14 cellular contexts compared by ENCODE assay signal in the genomic region with DNA sequence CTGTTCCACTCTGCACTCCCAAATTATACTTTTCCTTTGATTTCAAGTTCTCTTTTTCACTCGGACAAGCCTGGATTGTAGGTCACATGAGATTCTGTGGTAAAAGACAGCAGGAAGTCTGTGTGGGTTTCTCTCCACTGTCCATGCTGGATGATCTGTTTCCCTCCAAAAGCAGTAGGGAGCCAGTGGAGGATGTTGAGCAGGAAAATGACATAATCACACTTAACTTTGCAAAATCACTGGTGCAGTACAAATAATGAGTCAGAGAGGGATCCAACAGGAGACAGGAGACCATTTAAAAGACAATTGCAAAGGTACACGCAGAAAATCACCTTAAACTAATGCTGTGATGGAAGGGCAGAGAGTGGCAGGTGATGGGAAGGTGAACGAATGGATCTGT.
DNase-seq lines count a peak whose midpoint lies in the region; ATAC-seq and TF ChIP-seq lines count a peak whose summit lies in the region.
"Had no signal": no experiment of that assay in that cellular context is flagged by ENCODE, and none has a peak within 500 bp of the region (broad histone marks: within the 10 kb centered on the region; RNA-seq: fewer than 3 reads in every experiment).

No MANE protein-coding gene starts in this region.

- no peak overlapping the region; a peak in 1 of 20 replicates for H3K4me3 ChIP-seq in BLaER1 treated with 17β-estradiol and CSF1 and Interleukin-3, amounts not matched to agents 10 nM and 100 nM
- no peak overlapping the region for H3K4me3 ChIP-seq in IMR-90 (ENCODE audit: insufficient read depth, low read depth, low read length)
- no peak overlapping the region for H3K4me3 ChIP-seq in left lung
- H3K4me3 ChIP-seq: gastrocnemius medialis, suprapubic skin had no signal

- in situ Hi-C loops in IMR-90 (cut with MboI; ENCODE audit: low sequenced_read_pairs), result no loop called here

- peaks cover 0 to 5% (median 0%) of the 10 kb centered on the region in 11 experiments; a peak in 2 of 22 replicates for H3K36me3 ChIP-seq in BLaER1 treated with 17β-estradiol and CSF1 and Interleukin-3, amounts not matched to agents 10 nM and 100 nM
- H3K36me3 ChIP-seq in IMR-90 (ENCODE audit: control insufficient read depth, insufficient read depth, low read length) (no peaks in the 10 kb centered on the region; the same call in 1 of the 2 replicates), left lung (no peaks in the 10 kb centered on the region)
- H3K36me3 ChIP-seq: gastrocnemius medialis, suprapubic skin, WERI-Rb-1 had no signal

- peaks cover 4% of the 10 kb centered on the region for H3K36me3 Mint-ChIP-seq in T-helper 17 cell (ENCODE audit: low read depth)
- H3K36me3 Mint-ChIP-seq: activated naive CD4-positive, alpha-beta T cell treated with anti-CD3 and anti-CD28 coated beads, Interleukin-2, amount 10 ng/mL, durations not matched to agents 7 days and 5 days had no signal

- no CpG with 5 or more reads among the region's 3 CpGs for WGBS in IMR-90 (ENCODE audit: extremely low coverage in 2 of 2, insufficient read length in 1 of 2), 2 experiments

- TF ChIP-seq CTCF in IMR-90 (conservative IDR thresholded peaks at IDR 0.05; ENCODE audit: low read depth, low read length) (no peak), left lung (IDR thresholded peaks at IDR 0.05) (no peak)

- BruUV-seq in IMR-90 (replicated peaks; lab: Mats Ljungman, UMichigan), result no TSS peak

- peaks cover 13% of the 10 kb centered on the region for H3K4me1 Mint-ChIP-seq in T-helper 17 cell

- H2AK5ac ChIP-seq in IMR-90 (ENCODE audit: low read depth, low read length), result peak overlapping the region; percentile 38; the same call in 1 of the 2 replicates

- CTCF ChIA-PET in IMR-90 (lab: Yijun Ruan, JAX), result no interaction called here

- peaks cover 0 to 5% of the 10 kb centered on the region in 2 experiments; a peak in 1 of 4 replicates for H3K79me1 ChIP-seq in IMR-90 (ENCODE audit: low read depth in 1 of 2, low read length in 2 of 2)

- peak overlapping the region; percentile 64 for H3K4ac ChIP-seq in IMR-90 (ENCODE audit: low read depth, low read length)

- H3K18ac ChIP-seq in IMR-90 (ENCODE audit: low read depth, low read length), result peak overlapping the region; percentile 40; the same call in 1 of the 2 replicates

- peak overlapping the region; percentile 19 for H3K4me3 Mint-ChIP-seq in T-helper 17 cell
- H3K4me3 Mint-ChIP-seq: activated naive CD4-positive, alpha-beta T cell treated with anti-CD3 and anti-CD28 coated beads, Interleukin-2, amount 10 ng/mL, durations not matched to agents 7 days and 5 days had no signal

- no peak overlapping the region for H3K27ac Mint-ChIP-seq in T-helper 17 cell

- H3K9me1 ChIP-seq in IMR-90 (ENCODE audit: insufficient read depth, low read length), result peaks cover 9% of the 10 kb centered on the region

- H2BK20ac ChIP-seq in IMR-90 (ENCODE audit: low read depth, low read length), result no peak overlapping the region; the same call in 1 of the 2 replicates

- TF ChIP-seq RAD21 in IMR-90 (IDR thresholded peaks at IDR 0.05; ENCODE audit: low read length), result no peak

- peak overlapping the region; percentile 67; the same call in 1 of the 2 replicates for H3K14ac ChIP-seq in IMR-90 (replicated peaks; ENCODE audit: low read depth, low read length)

- H4K20me1 ChIP-seq in BLaER1 treated with 17β-estradiol and CSF1 and Interleukin-3, amounts not matched to agents 10 nM and 100 nM, result no peaks in the 10 kb centered on the region
- no peaks in the 10 kb centered on the region for H4K20me1 ChIP-seq in IMR-90 (ENCODE audit: insufficient read depth, low read length)

- no peak overlapping the region for H2AFZ ChIP-seq in IMR-90 (replicated peaks; ENCODE audit: low read length, poor library complexity)

- H3K4me2 ChIP-seq in BLaER1 treated with 17β-estradiol and CSF1 and Interleukin-3, amounts not matched to agents 10 nM and 100 nM, result peak overlapping the region; percentile 25 to 83 (median 69); a peak in 21 of 22 replicates
- peak overlapping the region; percentile 10; the same call in 1 of the 2 replicates for H3K4me2 ChIP-seq in IMR-90 (ENCODE audit: low read depth, low read length)

- H4K91ac ChIP-seq in IMR-90 (ENCODE audit: insufficient read depth, low read depth, low read length), result peak overlapping the region; percentile 25; the same call in 1 of the 2 replicates

- peak overlapping the region in 5 of 11 experiments; percentile 8 to 46 (median 31); a peak in 4 of 22 replicates for H3K27ac ChIP-seq in BLaER1 treated with 17β-estradiol and CSF1 and Interleukin-3, amounts not matched to agents 10 nM and 100 nM
- H3K27ac ChIP-seq in IMR-90 (ENCODE audit: insufficient read depth, low read length), result no peak overlapping the region
- no peak overlapping the region for H3K27ac ChIP-seq in left lung
- H3K27ac ChIP-seq: gastrocnemius medialis, suprapubic skin, WERI-Rb-1 had no signal

- peak overlapping the region; percentile 92; the same call in 1 of the 3 replicates for H2BK15ac ChIP-seq in IMR-90 (ENCODE audit: low read depth, low read length)

- peak overlapping the region; percentile 71 for H2BK120ac ChIP-seq in IMR-90 (ENCODE audit: low read depth, low read length)

- no peaks in the 10 kb centered on the region for H3K27me3 Mint-ChIP-seq in T-helper 17 cell
- H3K27me3 Mint-ChIP-seq: activated naive CD4-positive, alpha-beta T cell treated with anti-CD3 and anti-CD28 coated beads, Interleukin-2, amount 10 ng/mL, durations not matched to agents 7 days and 5 days; CD8-positive, alpha-beta memory T cell had no signal

- TF ChIP-seq POLR2A in IMR-90 (IDR thresholded peaks at IDR 0.05; ENCODE audit: low read depth, low read length), result no peak

- H3K23ac ChIP-seq in IMR-90 (ENCODE audit: low read depth, low read length), result 0 out of 2 replicates have a peak overlapping the region, but pooled peaks have one; percentile 8

- H4K5ac ChIP-seq in IMR-90 (ENCODE audit: low read depth, low read length), result peak overlapping the region; percentile 5; the same call in 1 of the 2 replicates

- H3K9ac ChIP-seq in BLaER1 treated with 17β-estradiol and CSF1 and Interleukin-3, amounts not matched to agents 10 nM and 100 nM, result no peak overlapping the region
- no peak overlapping the region for H3K9ac ChIP-seq in IMR-90 (ENCODE audit: low read depth, low read length)

- H3K9me3 ChIP-seq in BLaER1 treated with 17β-estradiol and CSF1 and Interleukin-3, amounts not matched to agents 10 nM and 100 nM (replicated peaks in 1 of 11), result no peaks in the 10 kb centered on the region
- H3K9me3 ChIP-seq in IMR-90 (ENCODE audit: control insufficient read depth, insufficient read depth, low read length) (no peaks in the 10 kb centered on the region), T-helper 17 cell (ENCODE audit: control insufficient read depth, low read length, poor library complexity, severe bottlenecking) (no peaks in the 10 kb centered on the region), left lung (no peaks in the 10 kb centered on the region)
- H3K9me3 ChIP-seq: gastrocnemius medialis, suprapubic skin had no signal

- no peak overlapping the region for H2AK9ac ChIP-seq in IMR-90 (replicated peaks; ENCODE audit: low read depth, low read length, poor library complexity)

- intact Hi-C loops in IMR-90 (cut with micrococcal nuclease) (loop anchor here (5.0 kb wide), 1 partner anchor 308 kb away; a partner anchor contains a TSS), left lung (cut with DNase I) (no loop called here)

- peak overlapping the region; percentile 83 for H2BK5ac ChIP-seq in IMR-90 (ENCODE audit: low read depth, low read length, poor library complexity, severe bottlenecking)

- H3K4me1 ChIP-seq in BLaER1 treated with 17β-estradiol and CSF1 and Interleukin-3, amounts not matched to agents 10 nM and 100 nM, result peaks cover 19 to 54% (median 33%) of the 10 kb centered on the region in 10 experiments
- H3K4me1 ChIP-seq in IMR-90 (ENCODE audit: control insufficient read depth, insufficient read depth, low read length), result peaks cover 7% of the 10 kb centered on the region
- H3K4me1 ChIP-seq in left lung, result peaks cover 0 to 5% of the 10 kb centered on the region in 2 donors
- H3K4me1 ChIP-seq: gastrocnemius medialis, suprapubic skin had no signal

- ATAC-seq in IMR-90 (ENCODE audit: low read depth) (0 out of 2 replicates have a peak, but pooled peaks have one; percentile 15), T-helper 17 cell (no peak), left lung (peak; percentile 47), HG02642 (IDR thresholded peaks at IDR 0.05; ENCODE audit: poor library complexity, unreplicated experiment) (no peak), HG03442 (IDR thresholded peaks at IDR 0.05; ENCODE audit: unreplicated experiment) (no peak)
- ATAC-seq: gastrocnemius medialis had no signal

- dilution Hi-C loops in IMR-90 (cut with HindIII; ENCODE audit: low sequenced_read_pairs, unreplicated experiment), result no loop called here

- POLR2A ChIA-PET in IMR-90 (lab: Charles Lee; ENCODE audit: unreplicated experiment), result no interaction called here

- 0 out of 4 replicates have a peak overlapping the region, but pooled peaks of 1 of the 2 experiments have one; percentile 1 for H4K8ac ChIP-seq in IMR-90 (ENCODE audit: low read depth in 2 of 2, low read length in 2 of 2)

- no peaks in the 10 kb centered on the region for H3K27me3 ChIP-seq in BLaER1 treated with 17β-estradiol and CSF1 and Interleukin-3, amounts not matched to agents 10 nM and 100 nM
- H3K27me3 ChIP-seq in IMR-90 (ENCODE audit: control insufficient read depth, insufficient read depth, low read length) (no peaks in the 10 kb centered on the region), left lung (no peaks in the 10 kb centered on the region)
- H3K27me3 ChIP-seq: gastrocnemius medialis, suprapubic skin had no signal

- peak; percentile 68 for DNase-seq in IMR-90
- no peak for DNase-seq in T-helper 17 cell
- no peak for DNase-seq in left lung
- no peak for DNase-seq in NCI-H1048 (lab: John Stamatoyannopoulos, UW)
- DNase-seq in UCSD-AML1 (lab: John Stamatoyannopoulos, UW; ENCODE audit: unreplicated experiment), result no peak
- DNase-seq: activated naive CD4-positive, alpha-beta T cell treated with anti-CD3 and anti-CD28 coated beads, Interleukin-2, amount 10 ng/mL, durations not matched to agents 7 days and 5 days; CD8-positive, alpha-beta memory T cell; GOT3; WERI-Rb-1 had no signal

- H3K56ac ChIP-seq in IMR-90 (ENCODE audit: extremely low read depth, insufficient read depth, low read length), result no peak overlapping the region

TF ChIP-seq in IMR-90, 13 proteins besides CTCF, POLR2A, EP300 and RAD21:
- TF ChIP-seq MAZ (IDR thresholded peaks at IDR 0.05; ENCODE audit: borderline replicate concordance, low read depth, low read length) (no peak), CEBPB (IDR thresholded peaks at IDR 0.05; ENCODE audit: low read depth, low read length) (peak; percentile 42; the same call in 1 of the 2 replicates)

Comparison
In these comparisons a context has a peak if more than half of its experiments do, and no peak if none do; other contexts are left out.
1. ATAC-seq: peak in IMR-90 (single experiment) and left lung (single experiment); none in T-helper 17 cell (single experiment), HG02642 (single experiment) and HG03442 (single experiment).